ENCODE assay signal across 30 cellular contexts in genomic region chr4:43875655-43876054, GRCh38.
"Had no signal": no experiment of that assay in that cellular context is flagged by ENCODE, and none has a peak within 500 bp of the region (broad histone marks: within the 10 kb centered on the region; RNA-seq: fewer than 3 reads in every experiment).

No MANE protein-coding gene starts in this region.

- H3K9me3 ChIP-seq: pancreas, prostate gland, uterus had no signal

- H3K27ac ChIP-seq: hepatocyte, left lung, lower lobe of right lung, pancreas, prostate gland, skin epidermis, stomach, tibial nerve, uterus had no signal

- H3K27me3 ChIP-seq: hepatocyte, left lung, pancreas, stomach, tibial nerve, uterus had no signal

- H3K36me3 ChIP-seq: left lung, lower lobe of right lung, pancreas, prostate gland, stomach, tibial nerve, uterus had no signal

- H3K4me1 Mint-ChIP-seq: immature natural killer cell; mesothelial cell of epicardium; naive B cell; natural killer cell; nephron progenitor cell; stimulated activated naive B cell treated with anti-CD40 and anti-IgM and Interleukin-4, amounts not matched to agents 10 μg/mL and 1 μg/mL and 100 μg/mL, for 72 hours had no signal

- H3K79me2 ChIP-seq: hepatocyte had no signal

- H3K36me3 Mint-ChIP-seq: immature natural killer cell; naive B cell; stimulated activated naive B cell treated with anti-CD40 and anti-IgM and Interleukin-4, amounts not matched to agents 10 μg/mL and 1 μg/mL and 100 μg/mL, for 72 hours; type B pancreatic cell had no signal

- H3K4me2 ChIP-seq: hepatocyte had no signal

- ATAC-seq: left colon; left lung; lower lobe of right lung; natural killer cell; pancreas; right cardiac atrium; sciatic nerve; stimulated activated naive B cell treated with anti-CD40 and anti-IgM and Interleukin-4, amounts not matched to agents 10 μg/mL and 1 μg/mL and 100 μg/mL, for 72 hours; stimulated activated naive CD8-positive, alpha-beta T cell treated with anti-CD3 and anti-CD28 coated beads, Interleukin-15, Interleukin-2, amounts not matched to agents 100 U/mL and 50 U/mL, for 24 hours had no signal

- H2AFZ ChIP-seq: hepatocyte had no signal

- H3K4me3 Mint-ChIP-seq: immature natural killer cell; mesothelial cell of epicardium; naive B cell; natural killer cell; nephron progenitor cell; stimulated activated naive B cell treated with anti-CD40 and anti-IgM and Interleukin-4, amounts not matched to agents 10 μg/mL and 1 μg/mL and 100 μg/mL, for 72 hours; type B pancreatic cell had no signal

- H3K4me1 ChIP-seq: left lung, lower lobe of right lung, pancreas, prostate gland, stomach, tibial nerve, uterus had no signal

- H3K4me3 ChIP-seq: hepatocyte, left lung, lower lobe of right lung, pancreas, prostate gland, skin epidermis, stomach, tibial nerve, uterus had no signal

- H3K27ac Mint-ChIP-seq: immature natural killer cell; mesothelial cell of epicardium; natural killer cell; nephron progenitor cell; stimulated activated naive B cell treated with anti-CD40 and anti-IgM and Interleukin-4, amounts not matched to agents 10 μg/mL and 1 μg/mL and 100 μg/mL, for 72 hours; type B pancreatic cell had no signal

- H3K27me3 Mint-ChIP-seq: naive B cell; stimulated activated naive B cell treated with anti-CD40 and anti-IgM and Interleukin-4, amounts not matched to agents 10 μg/mL and 1 μg/mL and 100 μg/mL, for 72 hours; type B pancreatic cell had no signal

- DNase-seq: immature natural killer cell; kidney; left colon; left lung; lower lobe of right lung; mammary epithelial cell; mesenchymal stem cell; naive B cell; natural killer cell; nephron progenitor cell; nucleus accumbens; pancreas; posterior cingulate gyrus; retina; right cardiac atrium; stimulated activated CD4-positive, alpha-beta T cell treated with anti-CD3 and anti-CD28 coated beads, Interleukin-12 subunit alpha, Interleukin-12 subunit beta, amount 100 ng/mL, for 4 hours; stimulated activated CD4-positive, alpha-beta T cell treated with anti-CD3 and anti-CD28 coated beads, Interleukin-15, amount 100 ng/mL, for 24 hours; stimulated activated CD4-positive, alpha-beta T cell treated with anti-CD3 and anti-CD28 coated beads, Interleukin-2, amount 100 ng/mL, for 24 hours; stimulated activated CD4-positive, alpha-beta T cell treated with anti-CD3 and anti-CD28 coated beads, Interleukin-4, amount 100 ng/mL, for 1 hour; stimulated activated naive B cell treated with anti-CD40 and anti-IgM and Interleukin-4, amounts not matched to agents 10 μg/mL and 1 μg/mL and 100 μg/mL, for 72 hours; stimulated activated naive CD8-positive, alpha-beta T cell treated with anti-CD3 and anti-CD28 coated beads, Interleukin-15, Interleukin-2, amounts not matched to agents 100 U/mL and 50 U/mL, for 24 hours; stomach; uterus had no signal
